1 cellular context compared by ENCODE assay signal in the genomic region with DNA sequence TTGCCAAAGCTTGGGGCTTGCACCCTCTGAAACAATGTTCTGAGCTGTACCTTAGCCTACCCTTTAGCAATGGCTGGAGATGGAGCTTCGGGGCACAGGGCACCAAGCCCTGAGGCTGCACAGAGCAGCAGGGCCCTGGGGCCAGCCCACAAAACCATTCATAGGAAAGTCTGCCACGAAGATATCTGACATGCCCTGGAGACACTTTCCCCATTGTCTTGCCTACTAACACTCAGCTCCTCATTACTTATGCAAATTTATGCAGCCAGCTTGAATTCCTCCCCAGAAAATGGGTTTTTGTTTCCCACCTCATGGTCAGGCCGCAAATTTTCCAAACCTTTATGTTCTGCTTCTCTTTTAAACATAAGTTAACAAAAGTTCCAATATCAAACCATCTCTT.
TF ChIP-seq lines count a peak whose summit lies in the region.

No MANE protein-coding gene starts in this region.

TF ChIP-seq in GM23338, 12 proteins besides CTCF, POLR2A, EP300 and RAD21 (continued from another document):
- TF ChIP-seq, protein P1, sequence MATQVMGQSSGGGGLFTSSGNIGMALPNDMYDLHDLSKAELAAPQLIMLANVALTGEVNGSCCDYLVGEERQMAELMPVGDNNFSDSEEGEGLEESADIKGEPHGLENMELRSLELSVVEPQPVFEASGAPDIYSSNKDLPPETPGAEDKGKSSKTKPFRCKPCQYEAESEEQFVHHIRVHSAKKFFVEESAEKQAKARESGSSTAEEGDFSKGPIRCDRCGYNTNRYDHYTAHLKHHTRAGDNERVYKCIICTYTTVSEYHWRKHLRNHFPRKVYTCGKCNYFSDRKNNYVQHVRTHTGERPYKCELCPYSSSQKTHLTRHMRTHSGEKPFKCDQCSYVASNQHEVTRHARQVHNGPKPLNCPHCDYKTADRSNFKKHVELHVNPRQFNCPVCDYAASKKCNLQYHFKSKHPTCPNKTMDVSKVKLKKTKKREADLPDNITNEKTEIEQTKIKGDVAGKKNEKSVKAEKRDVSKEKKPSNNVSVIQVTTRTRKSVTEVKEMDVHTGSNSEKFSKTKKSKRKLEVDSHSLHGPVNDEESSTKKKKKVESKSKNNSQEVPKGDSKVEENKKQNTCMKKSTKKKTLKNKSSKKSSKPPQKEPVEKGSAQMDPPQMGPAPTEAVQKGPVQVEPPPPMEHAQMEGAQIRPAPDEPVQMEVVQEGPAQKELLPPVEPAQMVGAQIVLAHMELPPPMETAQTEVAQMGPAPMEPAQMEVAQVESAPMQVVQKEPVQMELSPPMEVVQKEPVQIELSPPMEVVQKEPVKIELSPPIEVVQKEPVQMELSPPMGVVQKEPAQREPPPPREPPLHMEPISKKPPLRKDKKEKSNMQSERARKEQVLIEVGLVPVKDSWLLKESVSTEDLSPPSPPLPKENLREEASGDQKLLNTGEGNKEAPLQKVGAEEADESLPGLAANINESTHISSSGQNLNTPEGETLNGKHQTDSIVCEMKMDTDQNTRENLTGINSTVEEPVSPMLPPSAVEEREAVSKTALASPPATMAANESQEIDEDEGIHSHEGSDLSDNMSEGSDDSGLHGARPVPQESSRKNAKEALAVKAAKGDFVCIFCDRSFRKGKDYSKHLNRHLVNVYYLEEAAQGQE (IDR thresholded peaks at IDR 0.05; ENCODE audit: unreplicated experiment): no peak
- no peak for TF ChIP-seq JUNB (IDR thresholded peaks at IDR 0.05; ENCODE audit: unreplicated experiment)
- TF ChIP-seq EZH2 (IDR thresholded peaks at IDR 0.05; ENCODE audit: low read depth, unreplicated experiment): no peak
- no peak for TF ChIP-seq STAT1 (IDR thresholded peaks at IDR 0.05; ENCODE audit: unreplicated experiment)
- no peak for TF ChIP-seq CREB1 (CRISPR knock-in tag; IDR thresholded peaks at IDR 0.05; ENCODE audit: low read depth)
- TF ChIP-seq NANOG (IDR thresholded peaks at IDR 0.05; ENCODE audit: borderline replicate concordance): no peak
